Comparison of ENCODE assay signal across 10 cellular contexts in genomic region chr2:189407161-189407943, GRCh38. TPM values are rescaled to one million over a fixed set of nuclear protein-coding genes. Genes with fewer than 3 reads are reported as not detected.
DNase-seq lines count a peak whose midpoint lies in the region; ATAC-seq and TF ChIP-seq lines count a peak whose summit lies in the region.
"Had no signal": no experiment of that assay in that cellular context is flagged by ENCODE, and none has a peak within 500 bp of the region (broad histone marks: within the 10 kb centered on the region; RNA-seq: fewer than 3 reads in every experiment).

No MANE protein-coding gene starts in this region.

- peak overlapping the region; percentile 58 to 68 for H3K27ac ChIP-seq in thoracic aorta

- H3K4me3 Mint-ChIP-seq in T-helper 2 cell treated with Interferon-gamma antibody and Interleukin-4, amounts not matched to agents 5 μg/mL and 100 μg/mL, for 36 hours = peak overlapping the region; percentile 12
- H3K4me3 Mint-ChIP-seq in activated CD8-positive, alpha-beta T cell treated with anti-CD3 and anti-CD28 coated beads for 36 hours = no peak overlapping the region

- H3K36me3 Mint-ChIP-seq in T-helper 2 cell treated with Interferon-gamma antibody and Interleukin-4, amounts not matched to agents 5 μg/mL and 100 μg/mL, for 36 hours (ENCODE audit: low read depth) = no peaks in the 10 kb centered on the region
- H3K36me3 Mint-ChIP-seq in activated CD8-positive, alpha-beta T cell treated with anti-CD3 and anti-CD28 coated beads for 36 hours (ENCODE audit: low read depth) = no peaks in the 10 kb centered on the region

- H3K27ac Mint-ChIP-seq in T-helper 2 cell treated with Interferon-gamma antibody and Interleukin-4, amounts not matched to agents 5 μg/mL and 100 μg/mL, for 36 hours = no peak overlapping the region
- H3K27ac Mint-ChIP-seq in activated CD8-positive, alpha-beta T cell treated with anti-CD3 and anti-CD28 coated beads for 36 hours = peak overlapping the region; percentile 57

- H3K4me3 ChIP-seq in foreskin fibroblast (ENCODE audit: low read depth in 1 of 2, low read length in 2 of 2) = peak overlapping the region; percentile 15 to 23
- peak overlapping the region; percentile 44 for H3K4me3 ChIP-seq in thoracic aorta
- H3K4me3 ChIP-seq: mucosa of descending colon had no signal

- in situ Hi-C loops in G401 (cut with HindIII; ENCODE audit: low sequenced_read_pairs) = no loop called here

- CTCF ChIA-PET in activated CD8-positive, alpha-beta T cell treated with anti-CD3 and anti-CD28 coated beads for 36 hours (lab: Charles Lee) = interaction anchor here (1.4 to 4.6 kb wide), 3 partner anchors 264 to 883 kb away, joined by 3 to 26 read pairs (median 17); no protein-coding TSS in a partner anchor

- H3K4me1 Mint-ChIP-seq in T-helper 2 cell treated with Interferon-gamma antibody and Interleukin-4, amounts not matched to agents 5 μg/mL and 100 μg/mL, for 36 hours (ENCODE audit: low read depth) = peaks cover 8% of the 10 kb centered on the region
- H3K4me1 Mint-ChIP-seq in activated CD8-positive, alpha-beta T cell treated with anti-CD3 and anti-CD28 coated beads for 36 hours (ENCODE audit: low read depth) = peaks cover 34% of the 10 kb centered on the region

- no peaks in the 10 kb centered on the region for H3K36me3 ChIP-seq in thoracic aorta

- no peak for DNase-seq in T-helper 2 cell treated with Interferon-gamma antibody and Interleukin-4, amounts not matched to agents 5 μg/mL and 100 μg/mL, for 36 hours (ENCODE audit: low spot score)
- DNase-seq in T-helper 2 cell (no peak), foreskin fibroblast (peak; percentile 71 to 86), thoracic aorta (ENCODE audit: low spot score) (no peak), G401 (ENCODE audit: low spot score) (no peak), NCI-H187 treated with DMSO at 0.1 percent for 48 hours (lab: John Stamatoyannopoulos, UW) (no peak)
- no peak for DNase-seq in activated CD8-positive, alpha-beta T cell treated with anti-CD3 and anti-CD28 coated beads for 36 hours
- DNase-seq in effector CD8-positive, alpha-beta T cell (lab: John Stamatoyannopoulos, UW) = no peak
- DNase-seq: activated naive CD4-positive, alpha-beta T cell treated with anti-CD3 and anti-CD28 coated beads, Interleukin-2, amount 50 U/mL, for 16 hours; mucosa of descending colon had no signal

- H3K9me3 Mint-ChIP-seq in T-helper 2 cell treated with Interferon-gamma antibody and Interleukin-4, amounts not matched to agents 5 μg/mL and 100 μg/mL, for 36 hours = no peaks in the 10 kb centered on the region
- H3K9me3 Mint-ChIP-seq in activated CD8-positive, alpha-beta T cell treated with anti-CD3 and anti-CD28 coated beads for 36 hours = no peaks in the 10 kb centered on the region

- H3K4me1 ChIP-seq in thoracic aorta (ENCODE audit: control insufficient read depth in 1 of 2, low read depth in 2 of 2) = peaks cover 19 to 34% of the 10 kb centered on the region in 2 donors

- no peaks in the 10 kb centered on the region for H3K27me3 Mint-ChIP-seq in T-helper 2 cell treated with Interferon-gamma antibody and Interleukin-4, amounts not matched to agents 5 μg/mL and 100 μg/mL, for 36 hours (ENCODE audit: low read depth)
- H3K27me3 Mint-ChIP-seq in activated CD8-positive, alpha-beta T cell treated with anti-CD3 and anti-CD28 coated beads for 36 hours = no peaks in the 10 kb centered on the region

- no peak for ATAC-seq in activated CD8-positive, alpha-beta T cell treated with anti-CD3 and anti-CD28 coated beads for 36 hours
- no peak for ATAC-seq in thoracic aorta (ENCODE audit: insufficient number of reproducible peaks, low FRiP score, low read depth)
- ATAC-seq: mucosa of descending colon had no signal

- no peaks in the 10 kb centered on the region for H3K27me3 ChIP-seq in thoracic aorta (replicated peaks; ENCODE audit: insufficient read depth)

- intact Hi-C loops in activated CD8-positive, alpha-beta T cell treated with anti-CD3 and anti-CD28 coated beads for 36 hours (cut with micrococcal nuclease) = no loop called here

- H3K9me3 ChIP-seq in thoracic aorta = no peaks in the 10 kb centered on the region
- H3K9me3 ChIP-seq: mucosa of descending colon had no signal

- POLR2A ChIA-PET in activated CD8-positive, alpha-beta T cell treated with anti-CD3 and anti-CD28 coated beads for 36 hours (lab: Charles Lee) = no interaction called here

- TF ChIP-seq CTCF in activated CD8-positive, alpha-beta T cell treated with anti-CD3 and anti-CD28 coated beads for 36 hours (IDR thresholded peaks at IDR 0.05) = no peak
- TF ChIP-seq CTCF in foreskin fibroblast (IDR thresholded peaks at IDR 0.05; ENCODE audit: low read depth, low read length) (no peak), thoracic aorta (IDR thresholded peaks at IDR 0.05) (no peak)

RNA-seq across cellular contexts. Expression of gene WDR75, which starts 33.9 kb away (rescaled TPM):
- total RNA-seq in activated CD8-positive, alpha-beta T cell treated with anti-CD3 and anti-CD28 coated beads for 36 hours = 10 to 100 TPM; 86.2 to 90.5 TPM
- 10 to 100 TPM; 34.8 to 58.7 TPM for total RNA-seq in thoracic aorta
- total RNA-seq in G401 (2014; rRNA removed; shearing (Covaris generic)) = 77.2 and 107 TPM in 2 replicates

Comparison
In these comparisons a context has a peak if more than half of its experiments do, and no peak if none do; other contexts are left out.
1. DNase-seq: peak in foreskin fibroblast (2 of 2); none in T-helper 2 cell treated with Interferon-gamma antibody and Interleukin-4, amounts not matched to agents 5 μg/mL and 100 μg/mL, for 36 hours (single experiment), T-helper 2 cell (0 of 5), activated CD8-positive, alpha-beta T cell treated with anti-CD3 and anti-CD28 coated beads for 36 hours (single experiment), thoracic aorta (single experiment), G401 (single experiment), effector CD8-positive, alpha-beta T cell (single experiment) and NCI-H187 treated with DMSO at 0.1 percent for 48 hours (single experiment).